Comparison of ENCODE assay signal across 8 cellular contexts in genomic region chr6:146700078-146700686, GRCh38.
DNase-seq lines count a peak whose midpoint lies in the region; ATAC-seq and TF ChIP-seq lines count a peak whose summit lies in the region.

No MANE protein-coding gene starts in this region.

- peak; percentile 55 for DNase-seq in D341Med (ENCODE audit: low spot score)
- peak; percentile 67 for DNase-seq in NCI-H345 (lab: John Stamatoyannopoulos, UW)
- DNase-seq in WTC11 (ENCODE audit: low spot score) = peak; percentile 17
- peak in 8 of 9 donors; percentile 7 to 64 (median 44) for DNase-seq in naive thymus-derived CD4-positive, alpha-beta T cell
- no peak for DNase-seq in stimulated activated effector memory CD8-positive, alpha-beta T cell treated with anti-CD3 and anti-CD28 coated beads, Interleukin-12 subunit alpha, Interleukin-12 subunit beta, amount 100 ng/mL, for 72 hours (ENCODE audit: low spot score in 2 of 2)

- no peaks in the 10 kb centered on the region for H3K36me3 Mint-ChIP-seq in WTC11
- H3K36me3 Mint-ChIP-seq in naive thymus-derived CD4-positive, alpha-beta T cell = no peaks in the 10 kb centered on the region
- no peaks in the 10 kb centered on the region for H3K36me3 Mint-ChIP-seq in stimulated activated effector memory CD8-positive, alpha-beta T cell treated with anti-CD3 and anti-CD28 coated beads, Interleukin-12 subunit alpha, Interleukin-12 subunit beta, amount 100 ng/mL, for 72 hours

- no peaks in the 10 kb centered on the region for H3K27me3 Mint-ChIP-seq in WTC11 (ENCODE audit: low read depth)
- H3K27me3 Mint-ChIP-seq in naive thymus-derived CD4-positive, alpha-beta T cell = peaks cover 0 to 5% (median 0%) of the 10 kb centered on the region in 5 donors

- no peaks in the 10 kb centered on the region for H3K27me3 ChIP-seq in naive thymus-derived CD4-positive, alpha-beta T cell (ENCODE audit: control insufficient read depth in 2 of 2, insufficient read depth in 2 of 2, low read length in 2 of 2)

- H3K9me3 Mint-ChIP-seq in WTC11 = no peaks in the 10 kb centered on the region
- peaks cover 0 to 5% (median 0%) of the 10 kb centered on the region in 11 donors for H3K9me3 Mint-ChIP-seq in naive thymus-derived CD4-positive, alpha-beta T cell
- no peaks in the 10 kb centered on the region for H3K9me3 Mint-ChIP-seq in stimulated activated effector memory CD8-positive, alpha-beta T cell treated with anti-CD3 and anti-CD28 coated beads, Interleukin-12 subunit alpha, Interleukin-12 subunit beta, amount 100 ng/mL, for 72 hours

- H3K9me3 ChIP-seq in naive thymus-derived CD4-positive, alpha-beta T cell (ENCODE audit: control insufficient read depth in 2 of 3, low read length in 3 of 3) = no peaks in the 10 kb centered on the region

- no peaks in the 10 kb centered on the region for H3K36me3 ChIP-seq in naive thymus-derived CD4-positive, alpha-beta T cell (ENCODE audit: control insufficient read depth in 2 of 3, insufficient read depth in 3 of 3, low read length in 3 of 3)

- H3K27ac ChIP-seq in naive thymus-derived CD4-positive, alpha-beta T cell (ENCODE audit: low read depth, low read length) = no peak overlapping the region

- POLR2A ChIA-PET in WTC11 (lab: Charles Lee) = no interaction called here
- POLR2A ChIA-PET in naive thymus-derived CD4-positive, alpha-beta T cell (lab: Charles Lee) = no interaction called here

- ATAC-seq in GM19328 (IDR thresholded peaks at IDR 0.05; ENCODE audit: unreplicated experiment) = peak; percentile 77
- ATAC-seq in HG03378 (IDR thresholded peaks at IDR 0.05; ENCODE audit: unreplicated experiment) = peak; percentile 89
- ATAC-seq in WTC11 = peak; percentile 81
- peak; percentile 72 for ATAC-seq in esophagus mucosa
- ATAC-seq in naive thymus-derived CD4-positive, alpha-beta T cell = peak; percentile 69
- ATAC-seq in stimulated activated effector memory CD8-positive, alpha-beta T cell treated with anti-CD3 and anti-CD28 coated beads, Interleukin-12 subunit alpha, Interleukin-12 subunit beta, amount 100 ng/mL, for 72 hours = no peak

- peaks cover 3% of the 10 kb centered on the region; the same call in 1 of the 2 replicates for H3K4me1 Mint-ChIP-seq in WTC11
- no peaks in the 10 kb centered on the region for H3K4me1 Mint-ChIP-seq in naive thymus-derived CD4-positive, alpha-beta T cell
- no peaks in the 10 kb centered on the region for H3K4me1 Mint-ChIP-seq in stimulated activated effector memory CD8-positive, alpha-beta T cell treated with anti-CD3 and anti-CD28 coated beads, Interleukin-12 subunit alpha, Interleukin-12 subunit beta, amount 100 ng/mL, for 72 hours

- no peaks in the 10 kb centered on the region for H3K4me1 ChIP-seq in naive thymus-derived CD4-positive, alpha-beta T cell (ENCODE audit: control insufficient read depth in 2 of 2, insufficient read depth in 2 of 2, low read length in 2 of 2)

- H3K4me3 Mint-ChIP-seq in WTC11 = no peak overlapping the region
- no peak overlapping the region for H3K4me3 Mint-ChIP-seq in naive thymus-derived CD4-positive, alpha-beta T cell
- no peak overlapping the region for H3K4me3 Mint-ChIP-seq in stimulated activated effector memory CD8-positive, alpha-beta T cell treated with anti-CD3 and anti-CD28 coated beads, Interleukin-12 subunit alpha, Interleukin-12 subunit beta, amount 100 ng/mL, for 72 hours

- H3K4me3 ChIP-seq in naive thymus-derived CD4-positive, alpha-beta T cell (ENCODE audit: low read length) = no peak overlapping the region

- intact Hi-C loops in naive thymus-derived CD4-positive, alpha-beta T cell (cut with micrococcal nuclease) = loop anchor here in 1 of 2 donors (10.0 kb wide), 1 partner anchor 155 kb away; the partner anchor contains the start of gene RAB32

- peak; percentile 49; the same call in 1 of the 2 replicates for TF ChIP-seq CTCF in WTC11 (IDR thresholded peaks at IDR 0.05)

- H3K27ac Mint-ChIP-seq in WTC11 = no peak overlapping the region
- H3K27ac Mint-ChIP-seq in naive thymus-derived CD4-positive, alpha-beta T cell = no peak overlapping the region
- H3K27ac Mint-ChIP-seq in stimulated activated effector memory CD8-positive, alpha-beta T cell treated with anti-CD3 and anti-CD28 coated beads, Interleukin-12 subunit alpha, Interleukin-12 subunit beta, amount 100 ng/mL, for 72 hours = no peak overlapping the region

- CTCF ChIA-PET in WTC11 (lab: Charles Lee) = interaction anchor here (0.8 to 1.5 kb wide), 4 partner anchors 156 to 671 kb away, joined by 3 to 12 read pairs (median 4); partner anchors contain the start of genes GRM1 and RAB32
- CTCF ChIA-PET in naive thymus-derived CD4-positive, alpha-beta T cell (lab: Charles Lee) = no interaction called here

TF ChIP-seq in WTC11, 78 proteins besides CTCF, POLR2A, EP300 and RAD21:
- TF ChIP-seq AFF4 (CRISPR knock-in tag; IDR thresholded peaks at IDR 0.05; ENCODE audit: borderline replicate concordance) (no peak), ZNF121 (CRISPR knock-in tag; IDR thresholded peaks at IDR 0.05) (no peak), SMAD4 (CRISPR knock-in tag; IDR thresholded peaks at IDR 0.05) (no peak)

Comparison
In these comparisons a context has a peak if more than half of its experiments do, and no peak if none do; other contexts are left out.
1. DNase-seq: peak in D341Med (single experiment), NCI-H345 (single experiment), WTC11 (single experiment) and naive thymus-derived CD4-positive, alpha-beta T cell (8 of 9); none in stimulated activated effector memory CD8-positive, alpha-beta T cell treated with anti-CD3 and anti-CD28 coated beads, Interleukin-12 subunit alpha, Interleukin-12 subunit beta, amount 100 ng/mL, for 72 hours (0 of 2).